18 cellular contexts compared by ENCODE assay signal in genomic region chrX:45435481-45435880, GRCh38.
A peak's percentile ranks its signal among the peaks of the same experiment; 100 is the strongest.
DNase-seq lines count a peak whose midpoint lies in the region; ATAC-seq, FAIRE-seq and TF ChIP-seq lines count a peak whose summit lies in the region.
"Had no signal": no experiment of that assay in that cellular context is flagged by ENCODE, and none has a peak within 500 bp of the region (broad histone marks: within the 10 kb centered on the region; RNA-seq: fewer than 3 reads in every experiment).

No MANE protein-coding gene starts in this region.

- no peak overlapping the region for H3K14ac ChIP-seq in H1 (ENCODE audit: insufficient read length)

- H3K56ac ChIP-seq in H1 (replicated peaks; ENCODE audit: insufficient read length, low read depth, low read length), result no peak overlapping the region

- H3K4me1 Mint-ChIP-seq in HFFc6 (ENCODE audit: low read depth), result peaks cover 50% of the 10 kb centered on the region
- H3K4me1 Mint-ChIP-seq in Caco-2 (ENCODE audit: low read depth, unreplicated experiment), result no peaks in the 10 kb centered on the region

- intact Hi-C loops in kidney (cut with DNase I), result no loop called here
- intact Hi-C loops in aorta (cut with DNase I), result no loop called here
- intact Hi-C loops in Caco-2 (cut with micrococcal nuclease; ENCODE audit: unreplicated experiment), result no loop called here

- H3K36me3 Mint-ChIP-seq in HFFc6 (ENCODE audit: low read depth), result peaks cover 14% of the 10 kb centered on the region
- H3K36me3 Mint-ChIP-seq in Caco-2 (ENCODE audit: insufficient read depth, unreplicated experiment), result no peaks in the 10 kb centered on the region
- H3K36me3 Mint-ChIP-seq: CD8-positive, alpha-beta T cell had no signal

- H2AFZ ChIP-seq in H1 (ENCODE audit: low read length), result 0 out of 2 replicates have a peak overlapping the region, but pooled peaks have one; percentile 3
- H2AFZ ChIP-seq: PC-9 had no signal

- TF ChIP-seq CTCF in HFFc6 (IDR thresholded peaks at IDR 0.05) (no peak), H1 (IDR thresholded peaks at IDR 0.05; ENCODE audit: control extremely low read depth in 1 of 3, insufficient read depth in 1 of 3, low read depth in 1 of 3, low read length in 3 of 3) (no peak), kidney (IDR thresholded peaks at IDR 0.05; ENCODE audit: borderline replicate concordance, extremely low read depth, insufficient read depth) (no peak), Caco-2 (IDR thresholded peaks at IDR 0.05; ENCODE audit: insufficient read depth in 1 of 2, low read depth in 1 of 2, low read length in 1 of 2, severe bottlenecking in 1 of 2, unreplicated experiment in 1 of 2) (no peak)

- ATAC-seq in aorta (ENCODE audit: low FRiP score), result no peak
- ATAC-seq: CD8-positive, alpha-beta T cell had no signal

- H3K4me3 ChIP-seq in H1 (ENCODE audit: extremely low read depth in 1 of 4, insufficient read depth in 2 of 4, low read depth in 3 of 4, low read length in 4 of 4), result no peak overlapping the region
- H3K4me3 ChIP-seq in kidney (ENCODE audit: low read length in 2 of 2), result no peak overlapping the region
- H3K4me3 ChIP-seq in aorta (ENCODE audit: low read length in 2 of 2), result no peak overlapping the region
- H3K4me3 ChIP-seq in Caco-2 (ENCODE audit: low read depth, low read length), result no peak overlapping the region
- H3K4me3 ChIP-seq: BLaER1, PC-9 had no signal

- H3K36me3 ChIP-seq in H1 (ENCODE audit: control insufficient read depth in 2 of 4, insufficient read depth in 4 of 4, low read length in 3 of 4) (no peaks in the 10 kb centered on the region), kidney (ENCODE audit: control insufficient read depth in 1 of 2, insufficient read depth in 2 of 2, low read length in 2 of 2) (no peaks in the 10 kb centered on the region), aorta (ENCODE audit: control insufficient read depth in 1 of 2, insufficient read depth in 2 of 2, low read length in 1 of 2) (no peaks in the 10 kb centered on the region), Caco-2 (ENCODE audit: control insufficient read depth, insufficient read depth, low read length) (no peaks in the 10 kb centered on the region)
- H3K36me3 ChIP-seq: BLaER1 had no signal

- FAIRE-seq in A204.1 (lab: Jason Lieb, UNC) (peak; percentile 14), H1 (lab: Jason Lieb, UNC) (no peak), kidney (lab: Jason Lieb, UNC) (peak; percentile 64)
- FAIRE-seq: D721Med, H54, HTR-8/SVneo had no signal

- H3K27ac ChIP-seq in H1 (ENCODE audit: low read depth, low read length) (no peak overlapping the region), kidney (ENCODE audit: low read depth in 2 of 2, low read length in 2 of 2) (no peak overlapping the region), aorta (ENCODE audit: low read depth in 1 of 2, low read length in 2 of 2) (no peak overlapping the region)
- H3K27ac ChIP-seq: BLaER1, HL-60, PC-9 had no signal

- H3K27ac Mint-ChIP-seq in HFFc6 (peak overlapping the region; percentile 78), Caco-2 (ENCODE audit: unreplicated experiment) (no peak overlapping the region)
- H3K27ac Mint-ChIP-seq: CD8-positive, alpha-beta T cell had no signal

- no peak for TF ChIP-seq EP300 in H1 (IDR thresholded peaks at IDR 0.05; ENCODE audit: borderline replicate concordance in 1 of 2, low read depth in 2 of 2, low read length in 2 of 2)

- CTCF ChIA-PET in H1 (lab: Charles Lee; ENCODE audit: partially characterized antibody), result no interaction called here
- CTCF ChIA-PET in Caco-2 (lab: Charles Lee), result no interaction called here

- H3K27me3 ChIP-seq in H1 (replicated peaks in 1 of 4; ENCODE audit: control insufficient read depth in 3 of 4, extremely low read depth in 1 of 4, insufficient read depth in 3 of 4, low read length in 3 of 4), result no peaks in the 10 kb centered on the region
- H3K27me3 ChIP-seq in aorta (ENCODE audit: control insufficient read depth in 1 of 2, insufficient read depth in 2 of 2, low read length in 1 of 2), result no peaks in the 10 kb centered on the region
- no peaks in the 10 kb centered on the region for H3K27me3 ChIP-seq in Caco-2 (replicated peaks; ENCODE audit: control insufficient read depth, insufficient read depth, low read length)
- H3K27me3 ChIP-seq: BLaER1 had no signal

- no peak overlapping the region for H3K4ac ChIP-seq in H1 (replicated peaks; ENCODE audit: insufficient read length, low read depth, low read length)

- no peak overlapping the region for H3K4me2 ChIP-seq in H1 (ENCODE audit: insufficient read depth in 1 of 2, low read depth in 2 of 2, low read length in 2 of 2)
- H3K4me2 ChIP-seq: BLaER1, PC-9 had no signal

- H3K18ac ChIP-seq in H1 (ENCODE audit: extremely low read depth, low read length), result no peak overlapping the region

- no peak for TF ChIP-seq POLR2A in H1 (IDR thresholded peaks at IDR 0.05; ENCODE audit: control extremely low read depth in 1 of 2, low read depth in 2 of 2, low read length in 2 of 2)

- H4K5ac ChIP-seq in H1 (ENCODE audit: insufficient read length, low read depth, low read length), result no peak overlapping the region

- H3K9me3 Mint-ChIP-seq in HFFc6, result peaks cover 5% of the 10 kb centered on the region; the same call in 1 of the 2 replicates
- no peaks in the 10 kb centered on the region for H3K9me3 Mint-ChIP-seq in Caco-2 (ENCODE audit: unreplicated experiment)
- H3K9me3 Mint-ChIP-seq: CD8-positive, alpha-beta T cell had no signal

- H3K4me3 Mint-ChIP-seq in HFFc6, result peak overlapping the region; percentile 26; the same call in 1 of the 2 replicates
- no peak overlapping the region for H3K4me3 Mint-ChIP-seq in Caco-2 (ENCODE audit: unreplicated experiment)
- H3K4me3 Mint-ChIP-seq: CD8-positive, alpha-beta T cell had no signal

- DNase-seq in HFFc6 (no peak), H1 (ENCODE audit: low read depth in 1 of 2, low spot score in 2 of 2) (no peak), kidney (no peak), GDM1 (lab: John Stamatoyannopoulos, UW) (no peak), aorta (no peak), OCI-M2 (lab: John Stamatoyannopoulos, UW; ENCODE audit: unreplicated experiment) (no peak), Caco-2 (no peak)
- DNase-seq: CD8-positive, alpha-beta T cell; DMS79; NCI-H1105 treated with DMSO at 0.1 percent for 48 hours; NCI-H1694 treated with DMSO at 0.1 percent for 48 hours; PC-9 had no signal

- H2BK12ac ChIP-seq in H1 (ENCODE audit: low read depth, low read length), result no peak overlapping the region

- H3K23ac ChIP-seq in H1 (ENCODE audit: insufficient read length), result no peak overlapping the region

- H3K9me3 ChIP-seq in H1 (ENCODE audit: insufficient read depth in 2 of 2, low read depth in 1 of 2, low read length in 1 of 2) (no peaks in the 10 kb centered on the region), kidney (ENCODE audit: control insufficient read depth in 1 of 2, low read length in 2 of 2) (no peaks in the 10 kb centered on the region), aorta (ENCODE audit: control insufficient read depth, low read length) (no peaks in the 10 kb centered on the region), Caco-2 (no peaks in the 10 kb centered on the region)
- H3K9me3 ChIP-seq: BLaER1 had no signal

- no peaks in the 10 kb centered on the region for H3K23me2 ChIP-seq in H1 (ENCODE audit: low read depth, low read length)

- no peaks in the 10 kb centered on the region for H3K79me1 ChIP-seq in H1 (ENCODE audit: low read depth, low read length)

- no peak for TF ChIP-seq RAD21 in H1 (IDR thresholded peaks at IDR 0.05 in 1 of 2, conservative IDR thresholded peaks at IDR 0.05 in 1 of 2; ENCODE audit: low read depth in 2 of 2, low read length in 2 of 2)

- H2BK120ac ChIP-seq in H1 (replicated peaks; ENCODE audit: low read depth, low read length), result no peak overlapping the region

- H3K4me1 ChIP-seq in H1 (replicated peaks in 1 of 4; ENCODE audit: control insufficient read depth in 3 of 4, insufficient read depth in 4 of 4, low read length in 3 of 4), result peaks cover 0 to 10% (median 9%) of the 10 kb centered on the region in 4 experiments; a peak in 4 of 7 replicates
- no peaks in the 10 kb centered on the region for H3K4me1 ChIP-seq in kidney (ENCODE audit: control insufficient read depth in 1 of 2, insufficient read depth in 1 of 2, low read depth in 1 of 2, low read length in 2 of 2)
- H3K4me1 ChIP-seq in aorta (ENCODE audit: control insufficient read depth in 1 of 2, insufficient read depth in 2 of 2, low read length in 2 of 2), result no peaks in the 10 kb centered on the region
- H3K4me1 ChIP-seq in Caco-2, result no peaks in the 10 kb centered on the region
- H3K4me1 ChIP-seq: BLaER1 had no signal

- H2BK15ac ChIP-seq in H1 (ENCODE audit: low read length), result no peak overlapping the region

- H3K9ac ChIP-seq in H1 (replicated peaks in 1 of 4; ENCODE audit: extremely low read depth in 1 of 4, low read depth in 3 of 4, low read length in 3 of 4), result no peak overlapping the region
- no peak overlapping the region for H3K9ac ChIP-seq in kidney (ENCODE audit: low read length in 2 of 2)
- H3K9ac ChIP-seq: BLaER1 had no signal

- no peak overlapping the region for H2BK20ac ChIP-seq in H1 (ENCODE audit: low read length)

- no peaks in the 10 kb centered on the region for H3K79me2 ChIP-seq in H1 (ENCODE audit: control insufficient read depth in 1 of 2, insufficient read depth in 2 of 2, low read length in 2 of 2)

- no peaks in the 10 kb centered on the region; the same call in 1 of the 2 replicates for H3K27me3 Mint-ChIP-seq in HFFc6 (ENCODE audit: insufficient read depth)
- no peaks in the 10 kb centered on the region for H3K27me3 Mint-ChIP-seq in Caco-2 (ENCODE audit: insufficient read depth, unreplicated experiment)

- no TSS peak for BruUV-seq in Caco-2 (replicated peaks; lab: Mats Ljungman, UMichigan)

- no peaks in the 10 kb centered on the region for H4K20me1 ChIP-seq in H1 (replicated peaks in 1 of 2; ENCODE audit: control insufficient read depth in 1 of 2, insufficient read depth in 2 of 2, low read length in 2 of 2)
- H4K20me1 ChIP-seq: BLaER1 had no signal

- H2AK5ac ChIP-seq in H1 (ENCODE audit: low read depth, low read length), result no peak overlapping the region

- POLR2A ChIA-PET in H1 (lab: Charles Lee; ENCODE audit: partially characterized antibody) (interaction anchor here (1.2 to 2.3 kb wide), 2 partner anchors 8 to 11 kb away, joined by 3 to 6 read pairs; no protein-coding TSS in a partner anchor), Caco-2 (lab: Charles Lee) (no interaction called here)

- no peak overlapping the region for H4K91ac ChIP-seq in H1 (replicated peaks; ENCODE audit: insufficient read length, low read length)

- H2BK5ac ChIP-seq in H1 (ENCODE audit: low read depth, low read length), result no peak overlapping the region

- no peak overlapping the region for H4K8ac ChIP-seq in H1 (ENCODE audit: extremely low read depth, insufficient read depth, low read length)

TF ChIP-seq in H1, 55 proteins besides CTCF, POLR2A, EP300 and RAD21 (continues in another document):
- TF ChIP-seq KDM1A (IDR thresholded peaks at IDR 0.05; ENCODE audit: borderline replicate concordance, low read length) (no peak), MAX (IDR thresholded peaks at IDR 0.05) (no peak), CEBPB (IDR thresholded peaks at IDR 0.05; ENCODE audit: low read depth, low read length) (no peak), CHD1 (IDR thresholded peaks at IDR 0.05; ENCODE audit: low read depth, low read length) (no peak), YY1 (IDR thresholded peaks at IDR 0.05; ENCODE audit: low read depth, low read length) (no peak)
